ENCODE assay signal across 1 cellular context in the genomic region with DNA sequence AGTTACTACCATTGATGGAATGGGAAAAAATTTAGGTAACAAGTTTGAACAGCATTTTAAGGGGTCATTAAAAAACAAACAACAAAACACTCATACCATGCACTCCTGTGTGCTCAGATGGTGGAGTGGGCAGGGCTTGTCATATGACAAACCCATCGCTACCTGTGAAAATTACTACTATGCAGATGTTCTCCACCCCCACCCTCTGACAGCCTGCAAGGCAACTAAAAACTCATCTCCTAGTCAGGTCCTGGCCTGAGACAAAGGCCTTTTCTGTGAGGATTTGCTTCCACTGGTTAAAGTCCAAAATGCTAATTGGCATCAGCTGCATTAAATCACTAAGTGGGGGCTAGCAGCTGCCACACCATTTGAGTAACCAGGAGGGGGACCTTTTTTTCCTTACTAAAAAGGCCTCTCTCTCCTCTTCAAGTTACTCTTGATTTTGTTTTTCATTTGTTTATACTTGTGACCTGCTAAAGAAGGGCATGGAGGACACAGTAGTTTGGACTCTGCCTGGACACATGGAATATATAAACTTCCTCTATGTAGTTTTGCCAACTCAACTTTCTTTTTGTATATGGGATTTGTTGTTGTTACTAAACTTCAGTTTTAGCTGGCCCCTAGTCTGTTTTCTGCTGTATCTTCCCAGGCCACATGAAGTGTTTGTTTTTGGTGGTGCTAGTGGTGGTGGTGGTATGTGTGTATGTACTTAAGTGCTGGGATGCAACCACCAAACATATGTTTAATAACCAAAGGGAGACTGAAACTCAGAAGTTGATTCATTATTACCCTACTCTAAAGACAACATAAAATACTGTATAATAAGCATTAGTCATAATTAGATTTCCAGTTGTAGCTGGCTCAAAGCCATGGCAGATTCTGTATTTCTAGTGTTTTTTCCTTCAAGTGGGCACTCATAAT.
TF ChIP-seq lines count a peak whose summit lies in the region.

No MANE protein-coding gene starts in this region.

TF ChIP-seq in HepG2, 621 proteins besides CTCF, POLR2A, EP300 and RAD21 (continued from another document and continues in another):
- TF ChIP-seq PTBP1 (IDR thresholded peaks at IDR 0.05; ENCODE audit: low read depth, low read length, poor library complexity, severe bottlenecking) (no peak), ZNF121 (CRISPR knock-in tag; IDR thresholded peaks at IDR 0.05) (no peak), CHD2 (IDR thresholded peaks at IDR 0.05; ENCODE audit: low read depth, low read length) (no peak), ZNF589 (CRISPR knock-in tag; conservative IDR thresholded peaks at IDR 0.05) (no peak), DPF2 (CRISPR knock-in tag; IDR thresholded peaks at IDR 0.05; ENCODE audit: borderline replicate concordance, low read depth) (no peak), ZNF501 (CRISPR knock-in tag; IDR thresholded peaks at IDR 0.05) (no peak), CCDC6 (CRISPR knock-in tag; IDR thresholded peaks at IDR 0.05) (no peak), CREM (IDR thresholded peaks at IDR 0.05) (0 out of 2 replicates have a peak, but pooled peaks have one; percentile 8), CREM (CRISPR knock-in tag; IDR thresholded peaks at IDR 0.05) (no peak), KDM4B (CRISPR knock-in tag; IDR thresholded peaks at IDR 0.05) (no peak), MXI1 (IDR thresholded peaks at IDR 0.05; ENCODE audit: borderline replicate concordance, low read depth, low read length) (0 out of 3 replicates have a peak, but pooled peaks have one; percentile 16), ZNF550 (CRISPR knock-in tag; IDR thresholded peaks at IDR 0.05; ENCODE audit: borderline replicate concordance) (no peak), ZNF678 (CRISPR knock-in tag; IDR thresholded peaks at IDR 0.05) (no peak), HOXA3 (CRISPR knock-in tag; IDR thresholded peaks at IDR 0.05) (no peak; the same call in 1 of the 2 replicates), HMG20A (CRISPR knock-in tag; IDR thresholded peaks at IDR 0.05; ENCODE audit: borderline replicate concordance) (0 out of 2 replicates have a peak, but pooled peaks have one; percentile 35), POLR2AphosphoS2 (IDR thresholded peaks at IDR 0.05; ENCODE audit: low read depth, low read length) (no peak), FOSL1 (CRISPR knock-in tag; IDR thresholded peaks at IDR 0.05; ENCODE audit: borderline replicate concordance) (no peak), ZNF839 (CRISPR knock-in tag; IDR thresholded peaks at IDR 0.05; ENCODE audit: borderline replicate concordance) (no peak), HNF4G (IDR thresholded peaks at IDR 0.05; ENCODE audit: borderline replicate concordance, low read depth, low read length) (peak; percentile 84), HNF4G (CRISPR knock-in tag; IDR thresholded peaks at IDR 0.05; ENCODE audit: borderline replicate concordance, low read depth) (no peak; the same call in 1 of the 2 replicates), PHF8 (CRISPR knock-in tag; IDR thresholded peaks at IDR 0.05) (no peak), ZNF775 (CRISPR knock-in tag; IDR thresholded peaks at IDR 0.05; ENCODE audit: borderline replicate concordance) (no peak), ZNF136 (CRISPR knock-in tag; IDR thresholded peaks at IDR 0.05; ENCODE audit: low read depth) (no peak), RBM39 (IDR thresholded peaks at IDR 0.05; ENCODE audit: low read depth, low read length, poor library complexity, severe bottlenecking) (no peak), ZSCAN30 (CRISPR knock-in tag; IDR thresholded peaks at IDR 0.05) (no peak), ISX (CRISPR knock-in tag; conservative IDR thresholded peaks at IDR 0.05) (0 out of 2 replicates have a peak, but pooled peaks have one; percentile 34), ZNF451 (CRISPR knock-in tag; IDR thresholded peaks at IDR 0.05) (no peak), GTF2F1 (IDR thresholded peaks at IDR 0.05; ENCODE audit: low read length) (no peak), HOXD1 (CRISPR knock-in tag; IDR thresholded peaks at IDR 0.05) (no peak), ZNF205 (CRISPR knock-in tag; IDR thresholded peaks at IDR 0.05) (no peak), ZFP62 (CRISPR knock-in tag; IDR thresholded peaks at IDR 0.05) (no peak), RFXAP (CRISPR knock-in tag; IDR thresholded peaks at IDR 0.05; ENCODE audit: borderline replicate concordance) (peak; percentile 33; the same call in 1 of the 2 replicates), FOXK2 (IDR thresholded peaks at IDR 0.05) (no peak), FOXP1 (IDR thresholded peaks at IDR 0.05) (no peak), FOXP1 (CRISPR knock-in tag; IDR thresholded peaks at IDR 0.05) (no peak), KLF16 (CRISPR knock-in tag; IDR thresholded peaks at IDR 0.05) (no peak), ZNF713 (CRISPR knock-in tag; IDR thresholded peaks at IDR 0.05) (no peak), ZNF263 (CRISPR knock-in tag; IDR thresholded peaks at IDR 0.05) (no peak), ZNF333 (CRISPR knock-in tag; IDR thresholded peaks at IDR 0.05; ENCODE audit: borderline replicate concordance) (no peak), TBP (CRISPR knock-in tag; IDR thresholded peaks at IDR 0.05) (no peak), ZNF709 (CRISPR knock-in tag; IDR thresholded peaks at IDR 0.05) (no peak), SP140L (CRISPR knock-in tag; IDR thresholded peaks at IDR 0.05; ENCODE audit: borderline replicate concordance) (no peak; the same call in 1 of the 2 replicates), ZNF264 (CRISPR knock-in tag; IDR thresholded peaks at IDR 0.05) (no peak), ZEB1 (IDR thresholded peaks at IDR 0.05; ENCODE audit: insufficient replicate concordance, low read depth) (peak; percentile 25), MEIS1 (CRISPR knock-in tag; IDR thresholded peaks at IDR 0.05; ENCODE audit: borderline replicate concordance) (peak; percentile 80; the same call in 1 of the 2 replicates), ZNF124 (CRISPR knock-in tag; IDR thresholded peaks at IDR 0.05) (no peak), SNRNP70 (IDR thresholded peaks at IDR 0.05; ENCODE audit: low read depth, low read length) (no peak), ATM (IDR thresholded peaks at IDR 0.05; ENCODE audit: borderline replicate concordance) (no peak), MBNL3 (CRISPR knock-in tag; conservative IDR thresholded peaks at IDR 0.05) (no peak)
- TF ChIP-seq, protein P1, sequence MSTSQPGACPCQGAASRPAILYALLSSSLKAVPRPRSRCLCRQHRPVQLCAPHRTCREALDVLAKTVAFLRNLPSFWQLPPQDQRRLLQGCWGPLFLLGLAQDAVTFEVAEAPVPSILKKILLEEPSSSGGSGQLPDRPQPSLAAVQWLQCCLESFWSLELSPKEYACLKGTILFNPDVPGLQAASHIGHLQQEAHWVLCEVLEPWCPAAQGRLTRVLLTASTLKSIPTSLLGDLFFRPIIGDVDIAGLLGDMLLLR (CRISPR knock-in tag; IDR thresholded peaks at IDR 0.05), result no peak
- TF ChIP-seq, protein P2, sequence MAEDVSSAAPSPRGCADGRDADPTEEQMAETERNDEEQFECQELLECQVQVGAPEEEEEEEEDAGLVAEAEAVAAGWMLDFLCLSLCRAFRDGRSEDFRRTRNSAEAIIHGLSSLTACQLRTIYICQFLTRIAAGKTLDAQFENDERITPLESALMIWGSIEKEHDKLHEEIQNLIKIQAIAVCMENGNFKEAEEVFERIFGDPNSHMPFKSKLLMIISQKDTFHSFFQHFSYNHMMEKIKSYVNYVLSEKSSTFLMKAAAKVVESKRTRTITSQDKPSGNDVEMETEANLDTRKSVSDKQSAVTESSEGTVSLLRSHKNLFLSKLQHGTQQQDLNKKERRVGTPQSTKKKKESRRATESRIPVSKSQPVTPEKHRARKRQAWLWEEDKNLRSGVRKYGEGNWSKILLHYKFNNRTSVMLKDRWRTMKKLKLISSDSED (CRISPR knock-in tag; IDR thresholded peaks at IDR 0.05), result no peak
- TF ChIP-seq, protein P3, sequence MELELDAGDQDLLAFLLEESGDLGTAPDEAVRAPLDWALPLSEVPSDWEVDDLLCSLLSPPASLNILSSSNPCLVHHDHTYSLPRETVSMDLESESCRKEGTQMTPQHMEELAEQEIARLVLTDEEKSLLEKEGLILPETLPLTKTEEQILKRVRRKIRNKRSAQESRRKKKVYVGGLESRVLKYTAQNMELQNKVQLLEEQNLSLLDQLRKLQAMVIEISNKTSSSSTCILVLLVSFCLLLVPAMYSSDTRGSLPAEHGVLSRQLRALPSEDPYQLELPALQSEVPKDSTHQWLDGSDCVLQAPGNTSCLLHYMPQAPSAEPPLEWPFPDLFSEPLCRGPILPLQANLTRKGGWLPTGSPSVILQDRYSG (CRISPR knock-in tag; IDR thresholded peaks at IDR 0.05), result no peak
- TF ChIP-seq, protein P4, sequence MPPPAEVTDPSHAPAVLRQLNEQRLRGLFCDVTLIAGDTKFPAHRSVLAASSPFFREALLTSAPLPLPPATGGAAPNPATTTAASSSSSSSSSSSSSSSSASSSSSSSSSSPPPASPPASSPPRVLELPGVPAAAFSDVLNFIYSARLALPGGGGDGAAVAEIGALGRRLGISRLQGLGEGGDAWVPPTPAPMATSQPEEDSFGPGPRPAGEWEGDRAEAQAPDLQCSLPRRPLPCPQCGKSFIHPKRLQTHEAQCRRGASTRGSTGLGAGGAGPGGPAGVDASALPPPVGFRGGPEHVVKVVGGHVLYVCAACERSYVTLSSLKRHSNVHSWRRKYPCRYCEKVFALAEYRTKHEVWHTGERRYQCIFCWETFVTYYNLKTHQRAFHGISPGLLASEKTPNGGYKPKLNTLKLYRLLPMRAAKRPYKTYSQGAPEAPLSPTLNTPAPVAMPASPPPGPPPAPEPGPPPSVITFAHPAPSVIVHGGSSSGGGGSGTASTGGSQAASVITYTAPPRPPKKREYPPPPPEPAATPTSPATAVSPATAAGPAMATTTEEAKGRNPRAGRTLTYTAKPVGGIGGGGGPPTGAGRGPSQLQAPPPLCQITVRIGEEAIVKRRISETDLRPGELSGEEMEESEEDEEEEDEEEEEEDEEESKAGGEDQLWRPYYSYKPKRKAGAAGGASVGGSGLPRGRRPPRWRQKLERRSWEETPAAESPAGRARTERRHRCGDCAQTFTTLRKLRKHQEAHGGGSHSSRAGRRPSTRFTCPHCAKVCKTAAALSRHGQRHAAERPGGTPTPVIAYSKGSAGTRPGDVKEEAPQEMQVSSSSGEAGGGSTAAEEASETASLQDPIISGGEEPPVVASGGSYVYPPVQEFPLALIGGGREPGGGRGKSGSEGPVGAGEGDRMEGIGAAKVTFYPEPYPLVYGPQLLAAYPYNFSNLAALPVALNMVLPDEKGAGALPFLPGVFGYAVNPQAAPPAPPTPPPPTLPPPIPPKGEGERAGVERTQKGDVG (CRISPR knock-in tag; IDR thresholded peaks at IDR 0.05; ENCODE audit: borderline replicate concordance), result no peak
- TF ChIP-seq, protein P5, sequence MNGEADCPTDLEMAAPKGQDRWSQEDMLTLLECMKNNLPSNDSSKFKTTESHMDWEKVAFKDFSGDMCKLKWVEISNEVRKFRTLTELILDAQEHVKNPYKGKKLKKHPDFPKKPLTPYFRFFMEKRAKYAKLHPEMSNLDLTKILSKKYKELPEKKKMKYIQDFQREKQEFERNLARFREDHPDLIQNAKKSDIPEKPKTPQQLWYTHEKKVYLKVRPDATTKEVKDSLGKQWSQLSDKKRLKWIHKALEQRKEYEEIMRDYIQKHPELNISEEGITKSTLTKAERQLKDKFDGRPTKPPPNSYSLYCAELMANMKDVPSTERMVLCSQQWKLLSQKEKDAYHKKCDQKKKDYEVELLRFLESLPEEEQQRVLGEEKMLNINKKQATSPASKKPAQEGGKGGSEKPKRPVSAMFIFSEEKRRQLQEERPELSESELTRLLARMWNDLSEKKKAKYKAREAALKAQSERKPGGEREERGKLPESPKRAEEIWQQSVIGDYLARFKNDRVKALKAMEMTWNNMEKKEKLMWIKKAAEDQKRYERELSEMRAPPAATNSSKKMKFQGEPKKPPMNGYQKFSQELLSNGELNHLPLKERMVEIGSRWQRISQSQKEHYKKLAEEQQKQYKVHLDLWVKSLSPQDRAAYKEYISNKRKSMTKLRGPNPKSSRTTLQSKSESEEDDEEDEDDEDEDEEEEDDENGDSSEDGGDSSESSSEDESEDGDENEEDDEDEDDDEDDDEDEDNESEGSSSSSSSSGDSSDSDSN (CRISPR knock-in tag; IDR thresholded peaks at IDR 0.05), result no peak
- TF ChIP-seq, protein P6, sequence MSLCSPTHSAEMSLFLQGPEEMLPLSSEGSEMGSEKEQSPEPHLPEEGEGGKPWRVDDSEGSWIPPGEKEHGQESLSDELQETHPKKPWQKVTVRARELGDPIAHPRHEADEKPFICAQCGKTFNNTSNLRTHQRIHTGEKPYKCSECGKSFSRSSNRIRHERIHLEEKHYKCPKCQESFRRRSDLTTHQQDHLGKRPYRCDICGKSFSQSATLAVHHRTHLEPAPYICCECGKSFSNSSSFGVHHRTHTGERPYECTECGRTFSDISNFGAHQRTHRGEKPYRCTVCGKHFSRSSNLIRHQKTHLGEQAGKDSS (CRISPR knock-in tag; IDR thresholded peaks at IDR 0.05; ENCODE audit: borderline replicate concordance, low read depth), result 0 out of 2 replicates have a peak, but pooled peaks have one; percentile 55
- TF ChIP-seq, protein P7, sequence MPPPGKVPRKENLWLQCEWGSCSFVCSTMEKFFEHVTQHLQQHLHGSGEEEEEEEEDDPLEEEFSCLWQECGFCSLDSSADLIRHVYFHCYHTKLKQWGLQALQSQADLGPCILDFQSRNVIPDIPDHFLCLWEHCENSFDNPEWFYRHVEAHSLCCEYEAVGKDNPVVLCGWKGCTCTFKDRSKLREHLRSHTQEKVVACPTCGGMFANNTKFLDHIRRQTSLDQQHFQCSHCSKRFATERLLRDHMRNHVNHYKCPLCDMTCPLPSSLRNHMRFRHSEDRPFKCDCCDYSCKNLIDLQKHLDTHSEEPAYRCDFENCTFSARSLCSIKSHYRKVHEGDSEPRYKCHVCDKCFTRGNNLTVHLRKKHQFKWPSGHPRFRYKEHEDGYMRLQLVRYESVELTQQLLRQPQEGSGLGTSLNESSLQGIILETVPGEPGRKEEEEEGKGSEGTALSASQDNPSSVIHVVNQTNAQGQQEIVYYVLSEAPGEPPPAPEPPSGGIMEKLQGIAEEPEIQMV (CRISPR knock-in tag; IDR thresholded peaks at IDR 0.05; ENCODE audit: low read depth), result 0 out of 2 replicates have a peak, but pooled peaks have one; percentile 42
- TF ChIP-seq, protein P8, sequence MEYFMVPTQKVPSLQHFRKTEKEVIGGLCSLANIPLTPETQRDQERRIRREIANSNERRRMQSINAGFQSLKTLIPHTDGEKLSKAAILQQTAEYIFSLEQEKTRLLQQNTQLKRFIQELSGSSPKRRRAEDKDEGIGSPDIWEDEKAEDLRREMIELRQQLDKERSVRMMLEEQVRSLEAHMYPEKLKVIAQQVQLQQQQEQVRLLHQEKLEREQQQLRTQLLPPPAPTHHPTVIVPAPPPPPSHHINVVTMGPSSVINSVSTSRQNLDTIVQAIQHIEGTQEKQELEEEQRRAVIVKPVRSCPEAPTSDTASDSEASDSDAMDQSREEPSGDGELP (IDR thresholded peaks at IDR 0.05; ENCODE audit: borderline replicate concordance, low read depth), result peak; percentile 92; the same call in 1 of the 2 replicates
